Comparison of ENCODE assay signal across 8 cellular contexts in the genomic region with DNA sequence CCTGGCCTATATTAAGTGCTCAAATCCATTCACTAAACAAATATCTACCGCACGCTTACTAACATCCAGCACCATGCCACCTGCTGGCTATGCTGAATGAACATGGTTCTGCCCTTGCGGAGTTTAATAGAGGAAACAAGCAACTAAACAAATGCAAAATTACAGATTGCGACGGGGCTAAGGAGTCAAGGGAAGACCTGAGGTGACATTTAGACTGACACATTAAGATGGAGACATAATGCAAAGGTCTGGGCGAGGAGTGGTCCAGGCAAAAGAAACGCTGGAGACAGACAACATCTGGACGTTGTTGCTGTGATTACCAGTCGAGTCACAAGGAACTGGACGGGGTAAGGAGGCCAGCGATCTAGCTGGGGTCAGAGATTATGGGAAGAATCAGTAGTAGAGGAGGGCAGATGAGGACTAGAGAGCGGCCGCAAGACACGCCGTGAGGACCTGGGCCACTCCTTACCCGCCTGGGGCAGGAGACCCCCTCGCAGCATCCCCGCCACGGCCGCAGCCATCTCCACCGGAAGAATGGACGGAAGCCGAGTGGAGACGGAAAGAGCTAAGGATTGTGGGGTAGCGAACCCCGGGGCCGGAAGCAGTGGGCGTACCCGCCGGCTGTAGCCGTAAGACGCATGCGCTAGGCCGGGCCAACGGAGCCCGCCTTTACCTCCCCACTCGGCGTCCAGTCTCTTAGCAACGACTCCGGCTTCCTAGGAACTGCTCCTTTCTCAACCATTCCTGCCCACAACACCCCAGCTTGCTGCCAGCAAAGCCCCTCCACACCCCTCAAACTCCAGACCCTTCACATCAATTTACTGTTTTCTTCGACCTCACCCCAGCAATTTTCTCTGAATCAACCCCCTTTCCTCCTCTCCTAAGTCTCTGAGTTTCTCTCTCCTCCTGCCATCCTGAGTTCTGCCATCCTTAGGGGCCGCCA. TPM values are rescaled to one million over a fixed set of nuclear protein-coding genes. Genes with fewer than 3 reads are reported as not detected.
DNase-seq lines count a peak whose midpoint lies in the region; ATAC-seq and TF ChIP-seq lines count a peak whose summit lies in the region.

A gene with protein sequence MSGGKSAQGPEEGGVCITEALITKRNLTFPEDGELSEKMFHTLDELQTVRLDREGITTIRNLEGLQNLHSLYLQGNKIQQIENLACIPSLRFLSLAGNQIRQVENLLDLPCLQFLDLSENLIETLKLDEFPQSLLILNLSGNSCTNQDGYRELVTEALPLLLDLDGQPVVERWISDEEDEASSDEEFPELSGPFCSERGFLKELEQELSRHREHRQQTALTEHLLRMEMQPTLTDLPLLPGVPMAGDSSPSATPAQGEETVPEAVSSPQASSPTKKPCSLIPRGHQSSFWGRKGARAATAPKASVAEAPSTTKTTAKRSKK (plus strand): TSS at position 680 of the 943 bp plus-strand sequence. CDS start 320 bp downstream, outside the sequence.
A gene (minus strand): TSS at position 551 of the 943 bp plus-strand sequence. CDS start 30 bp downstream, at position 521.

- H3K4me3 ChIP-seq in cardiac muscle cell (peak within 1 kb of the TSS; percentile 79), parathyroid adenoma (ENCODE audit: low read depth, low read length) (peak within 1 kb of the TSS; percentile 99), transverse colon (peak within 1 kb of the TSS; percentile 65 to 92 (median 84))

- no peaks in the 10 kb centered on the region for H3K9me3 ChIP-seq in cardiac muscle cell (ENCODE audit: low read depth)
- H3K9me3 ChIP-seq in parathyroid adenoma (ENCODE audit: control insufficient read depth, low read length), result no peaks in the 10 kb centered on the region
- no peaks in the 10 kb centered on the region for H3K9me3 ChIP-seq in transverse colon

- H3K27ac Mint-ChIP-seq in activated naive CD8-positive, alpha-beta T cell treated with anti-CD3 and anti-CD28 coated beads, Interleukin-2, amount 10 ng/mL, durations not matched to agents 7 days and 5 days, result peak within 1 kb of the TSS; percentile 95

- peak within 1 kb of the TSS; percentile 95 for H3K4me2 ChIP-seq in parathyroid adenoma (ENCODE audit: low read length)

- peak; percentile 87 for ATAC-seq in HG02642 (IDR thresholded peaks at IDR 0.05; ENCODE audit: poor library complexity, unreplicated experiment)
- ATAC-seq in activated naive CD8-positive, alpha-beta T cell treated with anti-CD3 and anti-CD28 coated beads, Interleukin-2, amount 10 ng/mL, durations not matched to agents 7 days and 5 days (ENCODE audit: low read depth), result peak; percentile 94

- H3K27ac ChIP-seq in cardiac muscle cell (peak within 1 kb of the TSS; percentile 52), parathyroid adenoma (peak within 1 kb of the TSS; percentile 41), transverse colon (peak within 1 kb of the TSS; percentile 85 to 90 (median 88))

- DNase-seq in NCI-H1105 treated with DMSO at 0.1 percent for 48 hours (lab: John Stamatoyannopoulos, UW) (peak; percentile 92), SKM-1 treated with dmso at 0.1 percent for 144 hours (lab: John Stamatoyannopoulos, UW; ENCODE audit: unreplicated experiment) (peak; percentile 89), cardiac muscle cell (ENCODE audit: low read depth in 1 of 2, low spot score in 1 of 2) (peak; percentile 96 to 97), transverse colon (peak; percentile 95)
- DNase-seq in activated naive CD8-positive, alpha-beta T cell treated with anti-CD3 and anti-CD28 coated beads, Interleukin-2, amount 10 ng/mL, durations not matched to agents 7 days and 5 days, result peak; percentile 93

- 0 to 1% methylated on average over 13 to 42 of the region's 42 CpGs for WGBS in transverse colon (ENCODE audit: low coverage in 1 of 2), 2 donors

- H3K4me3 Mint-ChIP-seq in activated naive CD8-positive, alpha-beta T cell treated with anti-CD3 and anti-CD28 coated beads, Interleukin-2, amount 10 ng/mL, durations not matched to agents 7 days and 5 days, result peak within 1 kb of the TSS; percentile 97

- intact Hi-C loops in transverse colon (cut with DNase I; ENCODE audit: low total_unique reads), result no loop called here

- peak within 1 kb of the TSS; percentile 82 for H2AFZ ChIP-seq in parathyroid adenoma

- peak within 1 kb of the TSS; percentile 31 for H3K9ac ChIP-seq in parathyroid adenoma

- peaks cover 5% of the 10 kb centered on the region for H3K36me3 Mint-ChIP-seq in activated naive CD8-positive, alpha-beta T cell treated with anti-CD3 and anti-CD28 coated beads, Interleukin-2, amount 10 ng/mL, durations not matched to agents 7 days and 5 days

- peak; percentile 90 for TF ChIP-seq POLR2A in transverse colon (IDR thresholded peaks at IDR 0.05)

- H3K4me1 ChIP-seq in cardiac muscle cell (ENCODE audit: low read depth), result peaks cover 4% of the 10 kb centered on the region
- H3K4me1 ChIP-seq in parathyroid adenoma, result peaks cover 11% of the 10 kb centered on the region
- peaks cover 17 to 24% (median 19%) of the 10 kb centered on the region in 4 donors for H3K4me1 ChIP-seq in transverse colon

- H3K4me1 Mint-ChIP-seq in activated naive CD8-positive, alpha-beta T cell treated with anti-CD3 and anti-CD28 coated beads, Interleukin-2, amount 10 ng/mL, durations not matched to agents 7 days and 5 days, result peaks cover 38% of the 10 kb centered on the region

- POLR2A ChIA-PET in activated naive CD8-positive, alpha-beta T cell treated with anti-CD3 and anti-CD28 coated beads, Interleukin-2, amount 10 ng/mL, durations not matched to agents 7 days and 5 days (lab: Charles Lee), result interaction anchor here (0.6 to 1.7 kb wide), 15 partner anchors 8 to 218 kb away, joined by 3 to 19 read pairs (median 4); a partner anchor contains a TSS

- in situ Hi-C loops in transverse colon (cut with MboI; ENCODE audit: low pct_ligation_motif_present in 1 of 4, low pct_unique_long_range_greater_than_20kb in 1 of 4, low sequenced_read_pairs in 3 of 4), result loop anchor here in 1 of 4 donors (25.0 kb wide), 1 partner anchor 131 kb away; a partner anchor contains a TSS

- H3K27me3 ChIP-seq in cardiac muscle cell, result no peaks in the 10 kb centered on the region
- H3K27me3 ChIP-seq in parathyroid adenoma (ENCODE audit: control insufficient read depth, insufficient read depth, low read length), result no peaks in the 10 kb centered on the region
- H3K27me3 ChIP-seq in transverse colon, result no peaks in the 10 kb centered on the region

- H3K36me3 ChIP-seq in cardiac muscle cell (peaks cover 20% of the 10 kb centered on the region), parathyroid adenoma (ENCODE audit: control insufficient read depth, insufficient read depth, low read length) (no peaks in the 10 kb centered on the region), transverse colon (peaks cover 0 to 21% (median 6%) of the 10 kb centered on the region in 4 donors)

- H3K9me3 Mint-ChIP-seq in activated naive CD8-positive, alpha-beta T cell treated with anti-CD3 and anti-CD28 coated beads, Interleukin-2, amount 10 ng/mL, durations not matched to agents 7 days and 5 days, result no peaks in the 10 kb centered on the region

- H3K79me2 ChIP-seq in parathyroid adenoma, result peaks cover 16% of the 10 kb centered on the region

- TF ChIP-seq CTCF in GM12872 (IDR thresholded peaks at IDR 0.05; ENCODE audit: insufficient read depth, low read depth, low read length), result peak; percentile 31; the same call in 1 of the 3 replicates
- peak; percentile 34 for TF ChIP-seq CTCF in cardiac muscle cell (IDR thresholded peaks at IDR 0.05; ENCODE audit: low read depth, low read length)
- no peak for TF ChIP-seq CTCF in parathyroid adenoma (IDR thresholded peaks at IDR 0.05)
- peak in 4 of 5 experiments; percentile 15 to 47 (median 24) for TF ChIP-seq CTCF in transverse colon (IDR thresholded peaks at IDR 0.05)

- TF ChIP-seq EP300 in transverse colon (IDR thresholded peaks at IDR 0.05; ENCODE audit: low read depth), result no peak

- H3K27me3 Mint-ChIP-seq in activated naive CD8-positive, alpha-beta T cell treated with anti-CD3 and anti-CD28 coated beads, Interleukin-2, amount 10 ng/mL, durations not matched to agents 7 days and 5 days, result no peaks in the 10 kb centered on the region

RNA-seq across cellular contexts. Expression of the first gene that starts in this region (rescaled TPM):
- under 1 TPM; 0.42 to 0.43 TPM for total RNA-seq in activated naive CD8-positive, alpha-beta T cell treated with anti-CD3 and anti-CD28 coated beads, Interleukin-2, amount 10 ng/mL, durations not matched to agents 7 days and 5 days
- total RNA-seq in cardiac muscle cell, result 0.46 TPM in 1 of 2 replicates, not detected in the other
- polyA plus RNA-seq in cardiac muscle cell, result 1.9 and 2.5 TPM in 2 replicates
- under 1 TPM in 2 of 4 donors, not detected in 2; 0.48 to 0.80 TPM for total RNA-seq in transverse colon

RNA-seq across cellular contexts. Expression of the second gene that starts in this region (rescaled TPM):
- total RNA-seq in activated naive CD8-positive, alpha-beta T cell treated with anti-CD3 and anti-CD28 coated beads, Interleukin-2, amount 10 ng/mL, durations not matched to agents 7 days and 5 days, result 10 to 100 TPM; 49.7 to 50.3 TPM
- total RNA-seq in cardiac muscle cell, result 79.1 and 87.1 TPM in 2 replicates
- polyA plus RNA-seq in cardiac muscle cell, result 70.0 and 108 TPM in 2 replicates
- 10 to 100 TPM; 12.9 to 41.8 (median 32.0) TPM for total RNA-seq in transverse colon

Comparison
In these comparisons a context has a peak if more than half of its experiments do, and no peak if none do; other contexts are left out.
1. Peak in every context shown above with its lines: DNase-seq, ATAC-seq, H3K4me3 ChIP-seq and H3K27ac ChIP-seq.